9 cellular contexts compared by ENCODE assay signal in genomic region chr2:157260403-157261198, GRCh38. TPM values are rescaled to one million over a fixed set of nuclear protein-coding genes. Genes with fewer than 3 reads are reported as not detected.
DNase-seq lines count a peak whose midpoint lies in the region; ATAC-seq, FAIRE-seq and TF ChIP-seq lines count a peak whose summit lies in the region.
"Had no signal": no experiment of that assay in that cellular context is flagged by ENCODE, and none has a peak within 500 bp of the region (broad histone marks: within the 10 kb centered on the region; RNA-seq: fewer than 3 reads in every experiment).

No MANE protein-coding gene starts in this region.

- CTCF ChIA-PET in IMR-90 (lab: Yijun Ruan, JAX): interaction anchor here (0.9 kb wide), 1 partner anchor 22 kb away, joined by 3 read pairs; no protein-coding TSS in a partner anchor

- peak overlapping the region; percentile 75 for H2BK120ac ChIP-seq in IMR-90 (ENCODE audit: low read depth, low read length)

- H3K14ac ChIP-seq in IMR-90 (replicated peaks; ENCODE audit: low read depth, low read length): peak overlapping the region; percentile 87

- peak overlapping the region; percentile 57 for H3K4me3 ChIP-seq in CD4-positive, CD25-positive, alpha-beta regulatory T cell (ENCODE audit: low read depth, low read length)
- H3K4me3 ChIP-seq in IMR-90 (ENCODE audit: insufficient read depth, low read depth, low read length) (peak overlapping the region; percentile 66), astrocyte (ENCODE audit: insufficient read depth, low read depth, low read length) (peak overlapping the region; percentile 35), mucosa of rectum (ENCODE audit: low read length in 2 of 2) (peak overlapping the region; percentile 69 to 82), WERI-Rb-1 (ENCODE audit: low read depth, low read length) (no peak overlapping the region)

- in situ Hi-C loops in IMR-90 (cut with MboI; ENCODE audit: low sequenced_read_pairs): no loop called here

- H3K36me3 Mint-ChIP-seq in CD4-positive, CD25-positive, alpha-beta regulatory T cell: no peaks in the 10 kb centered on the region
- no peaks in the 10 kb centered on the region for H3K36me3 Mint-ChIP-seq in astrocyte (ENCODE audit: low read depth, unreplicated experiment)

- WGBS in IMR-90 (ENCODE audit: extremely low coverage in 2 of 2, insufficient read length in 1 of 2), 2 experiments: 60% methylated on average over 3 of the region's 5 CpGs; no CpG with 5 or more reads in 1 of the 2 experiments

- H3K4ac ChIP-seq in IMR-90 (ENCODE audit: low read depth, low read length): peak overlapping the region; percentile 89

- H3K27me3 ChIP-seq in CD4-positive, CD25-positive, alpha-beta regulatory T cell (ENCODE audit: control insufficient read depth, insufficient read depth, low read length): no peaks in the 10 kb centered on the region
- no peaks in the 10 kb centered on the region for H3K27me3 ChIP-seq in IMR-90 (ENCODE audit: control insufficient read depth, insufficient read depth, low read length)
- H3K27me3 ChIP-seq in astrocyte (ENCODE audit: insufficient read depth, low read length): no peaks in the 10 kb centered on the region
- no peaks in the 10 kb centered on the region for H3K27me3 ChIP-seq in mucosa of rectum (ENCODE audit: control insufficient read depth in 2 of 2, insufficient read depth in 2 of 2, low read length in 2 of 2)
- H3K27me3 ChIP-seq in WERI-Rb-1 (ENCODE audit: insufficient read depth, low read depth, severe bottlenecking): no peaks in the 10 kb centered on the region

- no peak for TF ChIP-seq RAD21 in IMR-90 (IDR thresholded peaks at IDR 0.05; ENCODE audit: low read length)

- POLR2A ChIA-PET in IMR-90 (lab: Charles Lee; ENCODE audit: unreplicated experiment): interaction anchor here (0.6 kb wide), 1 partner anchor 17 kb away, joined by 3 read pairs; no protein-coding TSS in a partner anchor

- H3K4me3 Mint-ChIP-seq in CD4-positive, CD25-positive, alpha-beta regulatory T cell: peak overlapping the region in 1 of 4 donors; percentile 42
- no peak overlapping the region for H3K4me3 Mint-ChIP-seq in astrocyte (ENCODE audit: unreplicated experiment)

- H3K79me2 ChIP-seq in astrocyte (ENCODE audit: insufficient read depth, low read length): peaks cover 5% of the 10 kb centered on the region

- intact Hi-C loops in IMR-90 (cut with micrococcal nuclease): no loop called here

- TF ChIP-seq POLR2A in IMR-90 (IDR thresholded peaks at IDR 0.05; ENCODE audit: low read depth, low read length): no peak

- peak overlapping the region; percentile 68 for H3K23ac ChIP-seq in IMR-90 (ENCODE audit: low read depth, low read length)

- H4K8ac ChIP-seq in IMR-90 (ENCODE audit: low read depth in 2 of 2, low read length in 2 of 2): peak overlapping the region; percentile 18 to 75; a peak in 3 of 4 replicates

- no peaks in the 10 kb centered on the region for H3K27me3 Mint-ChIP-seq in CD4-positive, CD25-positive, alpha-beta regulatory T cell
- no peaks in the 10 kb centered on the region for H3K27me3 Mint-ChIP-seq in astrocyte (ENCODE audit: low read depth, unreplicated experiment)

- peak overlapping the region; percentile 65 for H3K9ac ChIP-seq in IMR-90 (ENCODE audit: low read depth, low read length)
- H3K9ac ChIP-seq in astrocyte (ENCODE audit: low read length): peak overlapping the region; percentile 17
- H3K9ac ChIP-seq in mucosa of rectum (ENCODE audit: low read depth in 1 of 2, low read length in 2 of 2): peak overlapping the region; percentile 60 to 75

- H2BK5ac ChIP-seq in IMR-90 (ENCODE audit: low read depth, low read length, poor library complexity, severe bottlenecking): peak overlapping the region; percentile 94

- peak overlapping the region; percentile 96 for H3K18ac ChIP-seq in IMR-90 (ENCODE audit: low read depth, low read length)

- H3K56ac ChIP-seq in IMR-90 (ENCODE audit: extremely low read depth, insufficient read depth, low read length): peak overlapping the region; percentile 80

- peak overlapping the region; percentile 93 for H4K5ac ChIP-seq in IMR-90 (ENCODE audit: low read depth, low read length)

- no TSS peak for BruUV-seq in IMR-90 (replicated peaks; lab: Mats Ljungman, UMichigan)

- no peak for DNase-seq in CD4-positive, CD25-positive, alpha-beta regulatory T cell
- DNase-seq in IMR-90 (no peak), astrocyte (ENCODE audit: low read depth) (no peak), WERI-Rb-1 (no peak), HK-2 (ENCODE audit: unreplicated experiment) (no peak), NCI-H146 treated with DMSO at 0.1 percent for 48 hours (lab: John Stamatoyannopoulos, UW; ENCODE audit: unreplicated experiment) (no peak)
- DNase-seq: cortex of kidney had no signal

- no peak for TF ChIP-seq CTCF in IMR-90 (conservative IDR thresholded peaks at IDR 0.05; ENCODE audit: low read depth, low read length)
- TF ChIP-seq CTCF in astrocyte (IDR thresholded peaks at IDR 0.05; ENCODE audit: insufficient read depth, low read depth, low read length): no peak
- no peak for TF ChIP-seq CTCF in WERI-Rb-1 (IDR thresholded peaks at IDR 0.05; ENCODE audit: low read depth, low read length)

- dilution Hi-C loops in IMR-90 (cut with HindIII; ENCODE audit: low sequenced_read_pairs, unreplicated experiment): no loop called here

- peak overlapping the region in 1 of 3 donors; percentile 11 for H3K27ac Mint-ChIP-seq in CD4-positive, CD25-positive, alpha-beta regulatory T cell
- no peak overlapping the region for H3K27ac Mint-ChIP-seq in astrocyte (ENCODE audit: unreplicated experiment)

- H2BK15ac ChIP-seq in IMR-90 (ENCODE audit: low read depth, low read length): peak overlapping the region; percentile 57; the same call in 2 of the 3 replicates

- no peak for ATAC-seq in CD4-positive, CD25-positive, alpha-beta regulatory T cell (ENCODE audit: low read depth in 2 of 2)
- ATAC-seq in IMR-90 (ENCODE audit: low read depth) (peak; percentile 6; the same call in 1 of the 2 replicates), HG03025 (IDR thresholded peaks at IDR 0.05; ENCODE audit: low FRiP score, unreplicated experiment) (no peak)

- H3K9me3 ChIP-seq in CD4-positive, CD25-positive, alpha-beta regulatory T cell (ENCODE audit: control insufficient read depth in 2 of 2, low read length in 2 of 2): no peaks in the 10 kb centered on the region
- H3K9me3 ChIP-seq in IMR-90 (ENCODE audit: control insufficient read depth, insufficient read depth, low read length): no peaks in the 10 kb centered on the region
- H3K9me3 ChIP-seq in astrocyte (ENCODE audit: insufficient read depth, low read depth, low read length): no peaks in the 10 kb centered on the region
- H3K9me3 ChIP-seq in mucosa of rectum (ENCODE audit: control insufficient read depth in 2 of 2, low read length in 2 of 2): no peaks in the 10 kb centered on the region
- H3K9me3 ChIP-seq in WERI-Rb-1 (ENCODE audit: severe bottlenecking): no peaks in the 10 kb centered on the region

- H3K9me3 Mint-ChIP-seq in CD4-positive, CD25-positive, alpha-beta regulatory T cell: peaks cover 0 to 1% (median 0%) of the 10 kb centered on the region in 7 donors
- peaks cover 2% of the 10 kb centered on the region for H3K9me3 Mint-ChIP-seq in astrocyte (ENCODE audit: unreplicated experiment)

- no peak for FAIRE-seq in astrocyte (lab: Jason Lieb, UNC)

- H4K20me1 ChIP-seq in IMR-90 (ENCODE audit: insufficient read depth, low read length) (no peaks in the 10 kb centered on the region), astrocyte (ENCODE audit: insufficient read depth, low read length) (no peaks in the 10 kb centered on the region)

- peaks cover 4% of the 10 kb centered on the region for H3K4me1 ChIP-seq in CD4-positive, CD25-positive, alpha-beta regulatory T cell (ENCODE audit: control insufficient read depth, insufficient read depth, low read length, poor library complexity, severe bottlenecking)
- peaks cover 24% of the 10 kb centered on the region for H3K4me1 ChIP-seq in IMR-90 (ENCODE audit: control insufficient read depth, insufficient read depth, low read length)
- H3K4me1 ChIP-seq in astrocyte (ENCODE audit: insufficient read depth, low read length): peaks cover 37% of the 10 kb centered on the region
- H3K4me1 ChIP-seq in mucosa of rectum (ENCODE audit: control insufficient read depth in 2 of 2, insufficient read depth in 2 of 2, low read length in 2 of 2): peaks cover 15 to 50% of the 10 kb centered on the region in 2 donors

- peaks cover 28 to 61% of the 10 kb centered on the region in 2 experiments for H3K79me1 ChIP-seq in IMR-90 (ENCODE audit: low read depth in 1 of 2, low read length in 2 of 2)

- peak overlapping the region; percentile 65; the same call in 1 of the 2 replicates for H2AK5ac ChIP-seq in IMR-90 (ENCODE audit: low read depth, low read length)

- H2AFZ ChIP-seq in IMR-90 (replicated peaks; ENCODE audit: low read length, poor library complexity): peak overlapping the region; percentile 7
- H2AFZ ChIP-seq in astrocyte (ENCODE audit: low read depth, low read length): peak overlapping the region; percentile 19

- no peak overlapping the region for H3K27ac ChIP-seq in CD4-positive, CD25-positive, alpha-beta regulatory T cell (ENCODE audit: insufficient read depth, low read length, poor library complexity, severe bottlenecking)
- H3K27ac ChIP-seq in IMR-90 (ENCODE audit: insufficient read depth, low read length): peak overlapping the region; percentile 79; the same call in 1 of the 2 replicates
- peak overlapping the region; percentile 38 for H3K27ac ChIP-seq in astrocyte (ENCODE audit: low read depth, low read length)
- H3K27ac ChIP-seq in mucosa of rectum (ENCODE audit: low read depth in 2 of 2, low read length in 2 of 2): peak overlapping the region; percentile 87 to 94
- no peak overlapping the region for H3K27ac ChIP-seq in WERI-Rb-1

- peak overlapping the region; percentile 73 for H2BK20ac ChIP-seq in IMR-90 (ENCODE audit: low read depth, low read length)

- peak overlapping the region; percentile 88 for H3K4me2 ChIP-seq in IMR-90 (ENCODE audit: low read depth, low read length)
- H3K4me2 ChIP-seq in astrocyte (ENCODE audit: low read length): peak overlapping the region; percentile 92

- H4K91ac ChIP-seq in IMR-90 (ENCODE audit: insufficient read depth, low read depth, low read length): peak overlapping the region; percentile 73

- peaks cover 4% of the 10 kb centered on the region for H3K9me1 ChIP-seq in IMR-90 (ENCODE audit: insufficient read depth, low read length)

- H3K36me3 ChIP-seq in CD4-positive, CD25-positive, alpha-beta regulatory T cell (ENCODE audit: control insufficient read depth, insufficient read depth, low read length): no peaks in the 10 kb centered on the region
- no peaks in the 10 kb centered on the region for H3K36me3 ChIP-seq in IMR-90 (ENCODE audit: control insufficient read depth, insufficient read depth, low read length)
- no peaks in the 10 kb centered on the region for H3K36me3 ChIP-seq in astrocyte (ENCODE audit: insufficient read depth, low read length)
- no peaks in the 10 kb centered on the region for H3K36me3 ChIP-seq in mucosa of rectum (ENCODE audit: control insufficient read depth in 2 of 2, insufficient read depth in 2 of 2, low read length in 2 of 2)
- no peaks in the 10 kb centered on the region for H3K36me3 ChIP-seq in WERI-Rb-1

- H2AK9ac ChIP-seq in IMR-90 (replicated peaks; ENCODE audit: low read depth, low read length, poor library complexity): peak overlapping the region; percentile 83

- peaks cover 4 to 16% (median 9%) of the 10 kb centered on the region in 4 donors for H3K4me1 Mint-ChIP-seq in CD4-positive, CD25-positive, alpha-beta regulatory T cell
- peaks cover 16% of the 10 kb centered on the region for H3K4me1 Mint-ChIP-seq in astrocyte (ENCODE audit: low read depth, unreplicated experiment)

RNA-seq across cellular contexts. Expression of gene GALNT5, which starts 3.1 kb away (rescaled TPM):
- not detected for total RNA-seq in CD4-positive, CD25-positive, alpha-beta regulatory T cell
- under 1 TPM in 1 of 4 donors, not detected in 3; 0.14 TPM for polyA plus RNA-seq in CD4-positive, CD25-positive, alpha-beta regulatory T cell
- 63.3 and 73.6 TPM in 2 replicates for total RNA-seq in IMR-90 (2012; rRNA removed)
- polyA plus RNA-seq in IMR-90 (2012; rRNA removed): 28.9 and 36.3 TPM in 2 replicates
- 7.2 and 7.9 TPM in 2 replicates for polyA plus RNA-seq in IMR-90 (2012; cell fraction: cytosol; rRNA removed)
- polyA plus RNA-seq in IMR-90 (2012; cell fraction: nucleus; rRNA removed; ENCODE audit: low replicate concordance): 4.0 and 36.8 TPM in 2 replicates
- total RNA-seq in astrocyte: 2.2 and 3.1 TPM in 2 replicates

Comparison
In these comparisons a context has a peak if more than half of its experiments do, and no peak if none do; other contexts are left out.
1. H3K27ac ChIP-seq: peak in IMR-90 (single experiment), astrocyte (single experiment) and mucosa of rectum (2 of 2); none in CD4-positive, CD25-positive, alpha-beta regulatory T cell (single experiment) and WERI-Rb-1 (single experiment).
2. H3K9ac ChIP-seq: peak in every context shown above with its lines; median percentile 68 in mucosa of rectum; 65 in IMR-90; 17 in astrocyte.
3. RNA of gene GALNT5, which starts 3.1 kb away (total RNA-seq): 63.3 to 73.6 TPM in IMR-90; 2.2 to 3.1 TPM in astrocyte and not detected in CD4-positive, CD25-positive, alpha-beta regulatory T cell (single experiment); every median in the first group is over 10 times any median in the second.